20 cellular contexts compared by ENCODE assay signal in genomic region chr13:21047087-21047486, GRCh38. TPM values are rescaled to one million over a fixed set of nuclear protein-coding genes. Genes with fewer than 3 reads are reported as not detected.
DNase-seq lines count a peak whose midpoint lies in the region; ATAC-seq and TF ChIP-seq lines count a peak whose summit lies in the region.
"Had no signal": no experiment of that assay in that cellular context is flagged by ENCODE, and none has a peak within 500 bp of the region (broad histone marks: within the 10 kb centered on the region; RNA-seq: fewer than 3 reads in every experiment).

No MANE protein-coding gene starts in this region.

- peaks cover 0 to 11% (median 3%) of the 10 kb centered on the region in 4 donors for H3K36me3 ChIP-seq in esophagus muscularis mucosa
- peaks cover 0 to 14% of the 10 kb centered on the region in 2 donors for H3K36me3 ChIP-seq in psoas muscle (ENCODE audit: insufficient read depth in 1 of 2, low read depth in 1 of 2)
- no peaks in the 10 kb centered on the region for H3K36me3 ChIP-seq in vagina
- peaks cover 10 to 62% of the 10 kb centered on the region in 2 donors for H3K36me3 ChIP-seq in neuronal stem cell (replicated peaks in 1 of 2; ENCODE audit: control insufficient read depth in 2 of 2, insufficient read depth in 2 of 2, low read length in 2 of 2)

- H3K4me2 ChIP-seq in neuronal stem cell (ENCODE audit: insufficient read depth, low read length, poor library complexity, severe bottlenecking) = no peak overlapping the region
- H3K4me2 ChIP-seq: A549, GM23338 had no signal

- H3K36me3 Mint-ChIP-seq in activated CD4-positive, alpha-beta memory T cell treated with anti-CD3 and anti-CD28 coated beads for 36 hours = no peaks in the 10 kb centered on the region
- H3K36me3 Mint-ChIP-seq: CD4-positive, alpha-beta memory T cell had no signal

- TF ChIP-seq POLR2A in esophagus muscularis mucosa (IDR thresholded peaks at IDR 0.05; ENCODE audit: low read depth) (no peak), vagina (IDR thresholded peaks at IDR 0.05) (no peak)

- POLR2A ChIA-PET in activated CD4-positive, alpha-beta memory T cell treated with anti-CD3 and anti-CD28 coated beads for 36 hours (lab: Charles Lee) = interaction anchor here (0.8 kb wide), 1 partner anchor 537 kb away, joined by 3 read pairs; no protein-coding TSS in a partner anchor

- no peak for TF ChIP-seq EP300 in esophagus muscularis mucosa (IDR thresholded peaks at IDR 0.05)

- ATAC-seq in left ventricle myocardium superior = peak; percentile 5
- no peak for ATAC-seq in Right ventricle myocardium inferior
- peak; percentile 63 to 84 (median 78) for ATAC-seq in psoas muscle
- ATAC-seq in foreskin keratinocyte = no peak
- ATAC-seq: A549, GM23338, HCT116, K562 had no signal

- H2AK5ac ChIP-seq in neuronal stem cell (ENCODE audit: low read depth, low read length) = no peak overlapping the region

- 87% methylated on average over 9 of the region's 9 CpGs for WGBS in esophagus muscularis mucosa
- 51 to 74% (median 59%) methylated on average over 9 of the region's 9 CpGs for WGBS in psoas muscle, 3 donors
- WGBS in neuronal stem cell (ENCODE audit: extremely low coverage in 2 of 2, insufficient read length in 2 of 2, insufficient replicate concordance in 1 of 2), 2 donors = no CpG with 5 or more reads among the region's 9 CpGs

- H3K4me1 ChIP-seq in esophagus muscularis mucosa (peaks cover 66 to 100% (median 98%) of the 10 kb centered on the region in 4 donors), psoas muscle (peaks cover 71% of the 10 kb centered on the region), vagina (peaks cover 78% of the 10 kb centered on the region), foreskin keratinocyte (no peaks in the 10 kb centered on the region), neuronal stem cell (ENCODE audit: control insufficient read depth in 2 of 2, insufficient read depth in 1 of 2, low read depth in 1 of 2, low read length in 2 of 2) (peaks cover 0 to 1% of the 10 kb centered on the region in 2 donors)
- H3K4me1 ChIP-seq: A549 had no signal

- no peaks in the 10 kb centered on the region for H3K9me3 Mint-ChIP-seq in activated CD4-positive, alpha-beta memory T cell treated with anti-CD3 and anti-CD28 coated beads for 36 hours
- H3K9me3 Mint-ChIP-seq: CD4-positive, alpha-beta memory T cell; GM23338 had no signal

- H2BK120ac ChIP-seq in neuronal stem cell (ENCODE audit: low read depth, low read length) = no peak overlapping the region

- no peak overlapping the region for H2BK12ac ChIP-seq in neuronal stem cell (ENCODE audit: low read length)

- H4K91ac ChIP-seq in neuronal stem cell (ENCODE audit: low read depth, low read length, poor library complexity) = no peak overlapping the region

- no peak overlapping the region for H3K14ac ChIP-seq in neuronal stem cell (ENCODE audit: low read length)

- H3K4me3 ChIP-seq in esophagus muscularis mucosa = no peak overlapping the region
- no peak overlapping the region for H3K4me3 ChIP-seq in psoas muscle
- H3K4me3 ChIP-seq in vagina = no peak overlapping the region
- no peak overlapping the region for H3K4me3 ChIP-seq in neuronal stem cell (ENCODE audit: low read length in 2 of 2)
- H3K4me3 ChIP-seq: A549, GM12878, GM23338, K562 had no signal

- no peak overlapping the region for H3K18ac ChIP-seq in neuronal stem cell (ENCODE audit: low read length)

- TF ChIP-seq CTCF in esophagus muscularis mucosa (IDR thresholded peaks at IDR 0.05) (no peak), psoas muscle (IDR thresholded peaks at IDR 0.05) (no peak), vagina (IDR thresholded peaks at IDR 0.05) (no peak), foreskin keratinocyte (conservative IDR thresholded peaks at IDR 0.05) (no peak)

- intact Hi-C loops in left ventricle myocardium superior (cut with micrococcal nuclease) = no loop called here
- intact Hi-C loops in Right ventricle myocardium inferior (cut with DNase I) = no loop called here
- intact Hi-C loops in esophagus muscularis mucosa (cut with DNase I) = no loop called here
- intact Hi-C loops in psoas muscle (cut with DNase I) = no loop called here
- intact Hi-C loops in vagina (cut with DNase I) = no loop called here
- intact Hi-C loops in activated CD4-positive, alpha-beta memory T cell treated with anti-CD3 and anti-CD28 coated beads for 36 hours (cut with micrococcal nuclease) = no loop called here

- H4K8ac ChIP-seq in neuronal stem cell (ENCODE audit: low read depth, low read length) = no peak overlapping the region

- no peak overlapping the region for H3K9ac ChIP-seq in neuronal stem cell (ENCODE audit: low read depth, low read length, poor library complexity)

- no peaks in the 10 kb centered on the region for H3K4me1 Mint-ChIP-seq in activated CD4-positive, alpha-beta memory T cell treated with anti-CD3 and anti-CD28 coated beads for 36 hours (ENCODE audit: low read depth)

- no peak overlapping the region for H2BK5ac ChIP-seq in neuronal stem cell (ENCODE audit: low read length)

- DNase-seq in left ventricle myocardium superior (no peak), Right ventricle myocardium inferior (ENCODE audit: missing footprints) (no peak), esophagus muscularis mucosa (ENCODE audit: extremely low spot score) (no peak), psoas muscle (peak in 1 of 2 donors; percentile 61), vagina (ENCODE audit: extremely low spot score in 2 of 2) (no peak), foreskin keratinocyte (no peak), neuronal stem cell (ENCODE audit: low spot score) (no peak)
- DNase-seq in activated CD4-positive, alpha-beta memory T cell treated with anti-CD3 and anti-CD28 coated beads for 36 hours = no peak
- DNase-seq: CD4-positive, alpha-beta memory T cell; EL; NCI-H2107; NCI-H510A treated with DMSO at 0.1 percent for 48 hours; NCI-H774; OCI-M1; SIG-M5 had no signal

- no peak overlapping the region for H3K4me3 Mint-ChIP-seq in activated CD4-positive, alpha-beta memory T cell treated with anti-CD3 and anti-CD28 coated beads for 36 hours
- H3K4me3 Mint-ChIP-seq: CD4-positive, alpha-beta memory T cell; GM23338 had no signal

- H3K4ac ChIP-seq in neuronal stem cell (ENCODE audit: low read length) = no peak overlapping the region

- no peak overlapping the region for H3K23ac ChIP-seq in neuronal stem cell (ENCODE audit: low read depth, low read length, poor library complexity)

- H2BK15ac ChIP-seq in neuronal stem cell (ENCODE audit: low read length) = no peak overlapping the region

- H3K79me1 ChIP-seq in neuronal stem cell (ENCODE audit: low read depth, low read length) = peaks cover 8% of the 10 kb centered on the region

- CTCF ChIA-PET in activated CD4-positive, alpha-beta memory T cell treated with anti-CD3 and anti-CD28 coated beads for 36 hours (lab: Charles Lee) = no interaction called here

- H3K27me3 ChIP-seq in esophagus muscularis mucosa (no peaks in the 10 kb centered on the region), psoas muscle (ENCODE audit: insufficient read depth in 3 of 3, low read length in 2 of 3) (no peaks in the 10 kb centered on the region), vagina (no peaks in the 10 kb centered on the region), foreskin keratinocyte (no peaks in the 10 kb centered on the region), neuronal stem cell (ENCODE audit: control insufficient read depth in 3 of 3, insufficient read depth in 3 of 3, low read depth in 1 of 3, low read length in 3 of 3) (no peaks in the 10 kb centered on the region)

- H3K27ac Mint-ChIP-seq in activated CD4-positive, alpha-beta memory T cell treated with anti-CD3 and anti-CD28 coated beads for 36 hours = no peak overlapping the region
- H3K27ac Mint-ChIP-seq: GM23338 had no signal

- no peak overlapping the region for H2AFZ ChIP-seq in neuronal stem cell (ENCODE audit: low read length)
- H2AFZ ChIP-seq: GM23338 had no signal

- H3K9me3 ChIP-seq in esophagus muscularis mucosa (no peaks in the 10 kb centered on the region), psoas muscle (no peaks in the 10 kb centered on the region), vagina (no peaks in the 10 kb centered on the region), neuronal stem cell (replicated peaks in 1 of 2; ENCODE audit: control insufficient read depth in 2 of 2, insufficient read depth in 1 of 2, low read depth in 1 of 2, low read length in 2 of 2) (no peaks in the 10 kb centered on the region)
- H3K9me3 ChIP-seq: A549 had no signal

- H3K27me3 Mint-ChIP-seq in activated CD4-positive, alpha-beta memory T cell treated with anti-CD3 and anti-CD28 coated beads for 36 hours = peaks cover 9% of the 10 kb centered on the region

- H3K27ac ChIP-seq in esophagus muscularis mucosa (replicated peaks in 1 of 4) = peak overlapping the region; percentile 71 to 79 (median 74)
- H3K27ac ChIP-seq in psoas muscle = peak overlapping the region; percentile 81
- H3K27ac ChIP-seq in vagina = peak overlapping the region; percentile 4
- no peak overlapping the region for H3K27ac ChIP-seq in foreskin keratinocyte
- no peak overlapping the region for H3K27ac ChIP-seq in neuronal stem cell (replicated peaks; ENCODE audit: low read length)
- H3K27ac ChIP-seq: A549 had no signal

RNA-seq across cellular contexts. Expression of gene LATS2, which starts 14.3 kb away (rescaled TPM):
- 25.1 TPM for total RNA-seq in left ventricle myocardium superior
- total RNA-seq in Right ventricle myocardium inferior = 23.7 TPM
- 10 to 100 TPM; 49.8 to 93.8 (median 77.0) TPM for total RNA-seq in esophagus muscularis mucosa
- total RNA-seq in psoas muscle = 10 to 100 TPM; 23.7 to 27.4 (median 26.1) TPM
- 10 to 100 TPM in 2 of 3 donors, 1 to 10 TPM in 1; 6.0 to 13.9 (median 10.0) TPM for polyA plus RNA-seq in psoas muscle
- total RNA-seq in vagina = 25.8 TPM
- total RNA-seq in activated CD4-positive, alpha-beta memory T cell treated with anti-CD3 and anti-CD28 coated beads for 36 hours = 1 to 10 TPM; 4.0 to 6.8 TPM
- total RNA-seq in foreskin keratinocyte = 12.0 and 12.6 TPM in 2 replicates
- 3.1 and 3.3 TPM in 2 replicates for polyA plus RNA-seq in foreskin keratinocyte
- 13.5 TPM for polyA plus RNA-seq in neuronal stem cell (2013, experiment 1 of 2)
- polyA plus RNA-seq in neuronal stem cell (2013, experiment 2 of 2) = 14.1 TPM

Comparison
In these comparisons a context has a peak if more than half of its experiments do, and no peak if none do; other contexts are left out.
1. ATAC-seq: peak in left ventricle myocardium superior (single experiment) and psoas muscle (4 of 4); none in Right ventricle myocardium inferior (single experiment) and foreskin keratinocyte (single experiment).
2. H3K27ac ChIP-seq: peak in esophagus muscularis mucosa (4 of 4), psoas muscle (single experiment) and vagina (single experiment); none in foreskin keratinocyte (single experiment) and neuronal stem cell (single experiment).